Comparison of ENCODE assay signal across 8 cellular contexts in the genomic region with DNA sequence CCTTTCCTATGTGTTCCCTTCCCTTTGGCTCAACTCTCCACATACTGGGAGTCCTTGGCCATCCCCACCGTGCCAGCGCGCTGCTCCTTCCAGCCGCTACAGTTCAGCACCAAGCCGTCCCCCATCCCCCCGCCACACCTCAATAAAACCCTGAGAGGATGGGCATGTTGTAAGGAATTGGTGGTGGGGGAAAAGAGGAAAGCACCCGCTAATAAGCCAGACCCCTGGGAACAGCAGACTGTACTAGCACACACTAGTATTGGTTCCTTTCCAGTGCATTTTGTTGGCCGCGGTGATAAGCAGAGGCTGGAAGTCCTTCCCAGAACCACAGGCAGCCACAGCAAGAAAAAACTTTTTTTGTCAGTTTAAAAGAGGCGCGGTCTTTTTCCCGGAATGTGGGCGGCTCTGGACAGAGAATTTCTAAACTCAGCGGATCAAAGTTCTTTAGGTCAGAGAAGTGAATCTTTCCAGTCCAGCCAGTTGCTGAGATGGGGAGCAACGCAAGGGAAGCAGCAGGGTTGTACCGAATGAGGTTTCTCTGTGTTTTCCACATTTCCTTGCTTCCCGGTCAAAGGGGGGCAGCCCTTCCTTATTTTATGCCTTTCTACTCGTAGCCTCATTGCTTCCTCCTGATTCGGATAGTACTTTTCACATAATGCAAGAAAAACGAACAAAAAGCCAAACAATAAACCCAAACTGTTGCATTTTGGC. TPM values are rescaled to one million over a fixed set of nuclear protein-coding genes. Genes with fewer than 3 reads are reported as not detected.
DNase-seq lines count a peak whose midpoint lies in the region; ATAC-seq and TF ChIP-seq lines count a peak whose summit lies in the region.

No MANE protein-coding gene starts in this region.

- WGBS in mesendoderm (ENCODE audit: extremely low coverage, insufficient coverage, low lambda C conversion rate), result no CpG with 5 or more reads among the region's 20 CpGs

- H2BK5ac ChIP-seq in mesendoderm (ENCODE audit: low read length), result no peak overlapping the region

- H3K27me3 ChIP-seq in cardiac muscle cell, result peaks cover 34% of the 10 kb centered on the region
- peaks cover 2% of the 10 kb centered on the region for H3K27me3 ChIP-seq in mesendoderm (ENCODE audit: insufficient read depth, low read length, poor library complexity)
- H3K27me3 ChIP-seq in upper lobe of right lung, result peaks cover 3% of the 10 kb centered on the region

- H3K79me2 ChIP-seq in mesendoderm (ENCODE audit: control insufficient read depth, insufficient read depth, low read length), result no peaks in the 10 kb centered on the region

- TF ChIP-seq CTCF in cardiac muscle cell (IDR thresholded peaks at IDR 0.05; ENCODE audit: low read depth, low read length) (peak; percentile 36), coronary artery (IDR thresholded peaks at IDR 0.05) (no peak), upper lobe of right lung (IDR thresholded peaks at IDR 0.05) (no peak)

- H3K27ac ChIP-seq in cardiac muscle cell (no peak overlapping the region), coronary artery (peak overlapping the region in 1 of 2 donors; percentile 22), mesendoderm (ENCODE audit: low read depth, low read length) (no peak overlapping the region), upper lobe of right lung (no peak overlapping the region)

- no peak overlapping the region for H4K5ac ChIP-seq in mesendoderm (ENCODE audit: low read length)

- H2BK120ac ChIP-seq in mesendoderm (ENCODE audit: low read depth, low read length), result no peak overlapping the region

- H3K18ac ChIP-seq in mesendoderm (ENCODE audit: low read length), result no peak overlapping the region

- no peak overlapping the region for H2BK15ac ChIP-seq in mesendoderm (replicated peaks; ENCODE audit: low read depth)

- H3K79me1 ChIP-seq in mesendoderm (ENCODE audit: low read length), result no peaks in the 10 kb centered on the region

- H4K8ac ChIP-seq in mesendoderm (ENCODE audit: low read depth, low read length), result no peak overlapping the region

- H3K4me2 ChIP-seq in mesendoderm (ENCODE audit: low read length), result peak overlapping the region; percentile 79

- H3K9ac ChIP-seq in mesendoderm (ENCODE audit: low read length), result peak overlapping the region; percentile 18

- intact Hi-C loops in Right ventricle myocardium inferior (cut with DNase I), result loop anchor here (10.0 kb wide), 2 partner anchors 238 to 1508 kb away; no protein-coding TSS in a partner anchor
- intact Hi-C loops in upper lobe of right lung (cut with DNase I), result no loop called here

- H3K56ac ChIP-seq in mesendoderm (ENCODE audit: low read length), result no peak overlapping the region

- H3K4me1 ChIP-seq in cardiac muscle cell (ENCODE audit: low read depth) (no peaks in the 10 kb centered on the region), mesendoderm (ENCODE audit: control insufficient read depth, low read depth, low read length) (no peaks in the 10 kb centered on the region), upper lobe of right lung (peaks cover 18% of the 10 kb centered on the region)

- H3K23ac ChIP-seq in mesendoderm (ENCODE audit: low read length), result no peak overlapping the region

- H3K9me3 ChIP-seq in cardiac muscle cell (ENCODE audit: low read depth) (no peaks in the 10 kb centered on the region), upper lobe of right lung (no peaks in the 10 kb centered on the region)

- no peak for ATAC-seq in Right ventricle myocardium inferior
- ATAC-seq in upper lobe of right lung, result no peak
- ATAC-seq in HG02623 (IDR thresholded peaks at IDR 0.05; ENCODE audit: unreplicated experiment), result no peak
- ATAC-seq in GM21619 (IDR thresholded peaks at IDR 0.05; ENCODE audit: unreplicated experiment), result no peak

- no peak overlapping the region for H2AK5ac ChIP-seq in mesendoderm (ENCODE audit: low read length)

- peak overlapping the region; percentile 53 for H3K4me3 ChIP-seq in cardiac muscle cell
- H3K4me3 ChIP-seq in coronary artery, result peak overlapping the region; percentile 96
- H3K4me3 ChIP-seq in mesendoderm (ENCODE audit: low read length), result peak overlapping the region; percentile 2
- peak overlapping the region; percentile 67 for H3K4me3 ChIP-seq in upper lobe of right lung

- H3K36me3 ChIP-seq in cardiac muscle cell, result peaks cover 4% of the 10 kb centered on the region
- H3K36me3 ChIP-seq in mesendoderm (ENCODE audit: control insufficient read depth, insufficient read depth, low read length), result no peaks in the 10 kb centered on the region
- no peaks in the 10 kb centered on the region for H3K36me3 ChIP-seq in upper lobe of right lung

- no peak overlapping the region for H3K4ac ChIP-seq in mesendoderm (ENCODE audit: low read depth, low read length)

- DNase-seq in cardiac muscle cell (ENCODE audit: low read depth in 1 of 2, low spot score in 1 of 2) (peak; percentile 26 to 71), Right ventricle myocardium inferior (ENCODE audit: missing footprints) (no peak), coronary artery (ENCODE audit: low spot score) (peak; percentile 73), mesendoderm (peak; percentile 19), upper lobe of right lung (peak; percentile 47), SW 1271 (lab: John Stamatoyannopoulos, UW) (no peak)

RNA-seq across cellular contexts. Expression of gene CHSY3, which starts 2.1 kb away (rescaled TPM):
- total RNA-seq in cardiac muscle cell (5.7 and 6.7 TPM in 2 replicates), Right ventricle myocardium inferior (0.57 TPM), upper lobe of right lung (5.7 TPM)
- 1.7 and 1.8 TPM in 2 replicates for polyA plus RNA-seq in cardiac muscle cell
- 1.2 TPM for polyA plus RNA-seq in mesendoderm (2013, experiment 1 of 2)
- polyA plus RNA-seq in mesendoderm (2013, experiment 2 of 2), result 1.2 TPM

Comparison
In these comparisons a context has a peak if more than half of its experiments do, and no peak if none do; other contexts are left out.
1. DNase-seq: peak in cardiac muscle cell (2 of 2), coronary artery (single experiment), mesendoderm (single experiment) and upper lobe of right lung (single experiment); none in Right ventricle myocardium inferior (single experiment) and SW 1271 (0 of 2).
2. H3K4me3 ChIP-seq: peak in every context shown above with its lines; median percentile 96 in coronary artery; 67 in upper lobe of right lung; 53 in cardiac muscle cell; 2 in mesendoderm.